27 cellular contexts compared by ENCODE assay signal in the genomic region with DNA sequence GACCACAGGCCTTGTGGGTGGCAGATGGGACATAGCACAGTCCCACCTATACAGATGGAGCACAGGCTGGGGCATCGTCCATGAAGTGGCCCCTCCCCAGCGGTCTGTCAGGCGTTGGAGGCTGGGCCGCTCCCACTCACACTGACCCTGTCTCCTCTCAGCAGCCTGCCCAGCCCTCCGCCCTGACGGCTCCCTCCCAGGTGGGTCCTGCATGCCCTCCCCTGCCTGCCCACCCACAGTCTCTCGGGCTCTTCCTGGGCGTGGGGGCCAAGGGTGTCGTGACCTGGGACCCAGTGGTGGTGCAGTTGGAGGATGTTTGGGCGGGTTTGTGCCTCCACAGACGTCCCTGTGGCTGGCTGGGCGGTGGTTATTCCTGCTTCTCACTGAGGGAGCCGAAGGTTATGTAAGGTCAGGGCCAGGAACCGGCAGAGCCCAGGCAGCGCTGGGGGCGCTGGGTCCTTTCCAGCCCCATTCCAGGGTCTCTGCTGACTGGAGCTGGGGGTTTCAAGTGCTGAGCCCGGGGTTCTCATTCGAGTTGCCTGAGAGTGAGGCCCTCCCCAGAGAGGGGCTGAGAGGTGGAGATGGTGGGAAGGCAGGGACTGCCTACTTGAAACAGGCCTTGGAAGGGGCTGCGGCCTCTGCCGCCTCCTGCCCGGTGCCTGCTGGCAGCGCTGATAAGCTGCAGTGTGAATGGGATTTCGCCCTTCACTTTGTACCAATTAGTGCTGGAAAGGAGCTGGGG. TPM values are rescaled to one million over a fixed set of nuclear protein-coding genes. Genes with fewer than 3 reads are reported as not detected.
DNase-seq lines count a peak whose midpoint lies in the region; ATAC-seq, FAIRE-seq and TF ChIP-seq lines count a peak whose summit lies in the region.
"Had no signal": no experiment of that assay in that cellular context is flagged by ENCODE, and none has a peak within 500 bp of the region (broad histone marks: within the 10 kb centered on the region; RNA-seq: fewer than 3 reads in every experiment).

No MANE protein-coding gene starts in this region.

- BruUV-seq in Calu3 (replicated peaks; lab: Mats Ljungman, UMichigan), result no TSS peak

- H3K27ac Mint-ChIP-seq in CD14-positive monocyte (no peak overlapping the region), Calu3 (ENCODE audit: unreplicated experiment) (no peak overlapping the region)
- H3K27ac Mint-ChIP-seq: activated B cell treated with CpG ODN at 0.5 μM for 24 hours; activated CD8-positive, alpha-beta memory T cell treated with anti-CD3 and anti-CD28 coated beads, Interleukin-2, amount 10 ng/mL, durations not matched to agents 7 days and 5 days; endodermal cell; naive B cell had no signal

- peaks cover 2 to 3% (median 2%) of the 10 kb centered on the region in 3 donors for H3K27me3 Mint-ChIP-seq in CD14-positive monocyte (ENCODE audit: low read depth in 3 of 3)
- peaks cover 98% of the 10 kb centered on the region for H3K27me3 Mint-ChIP-seq in Calu3 (ENCODE audit: unreplicated experiment)
- H3K27me3 Mint-ChIP-seq: activated CD8-positive, alpha-beta memory T cell treated with anti-CD3 and anti-CD28 coated beads, Interleukin-2, amount 10 ng/mL, durations not matched to agents 7 days and 5 days had no signal

- no peaks in the 10 kb centered on the region for H3K27me3 ChIP-seq in MG63
- H3K27me3 ChIP-seq in right cardiac atrium (ENCODE audit: control insufficient read depth, insufficient read depth), result no peaks in the 10 kb centered on the region
- H3K27me3 ChIP-seq: foreskin keratinocyte had no signal

- TF ChIP-seq POLR2A in GM12892 (IDR thresholded peaks at IDR 0.05; ENCODE audit: low read depth, low read length), result no peak

- H3K4me1 Mint-ChIP-seq in CD14-positive monocyte, result no peaks in the 10 kb centered on the region
- no peaks in the 10 kb centered on the region for H3K4me1 Mint-ChIP-seq in Calu3 (ENCODE audit: low read depth, unreplicated experiment)
- H3K4me1 Mint-ChIP-seq: activated B cell treated with CpG ODN at 0.5 μM for 24 hours; activated CD8-positive, alpha-beta memory T cell treated with anti-CD3 and anti-CD28 coated beads, Interleukin-2, amount 10 ng/mL, durations not matched to agents 7 days and 5 days; endodermal cell had no signal

- H3K4me3 Mint-ChIP-seq in CD14-positive monocyte, result no peak overlapping the region
- no peak overlapping the region for H3K4me3 Mint-ChIP-seq in Calu3 (ENCODE audit: low read depth, unreplicated experiment)
- H3K4me3 Mint-ChIP-seq: activated B cell treated with CpG ODN at 0.5 μM for 24 hours; activated CD8-positive, alpha-beta memory T cell treated with anti-CD3 and anti-CD28 coated beads, Interleukin-2, amount 10 ng/mL, durations not matched to agents 7 days and 5 days; endodermal cell; naive B cell had no signal

- H3K9me3 Mint-ChIP-seq in CD14-positive monocyte, result no peaks in the 10 kb centered on the region
- no peaks in the 10 kb centered on the region for H3K9me3 Mint-ChIP-seq in Calu3 (ENCODE audit: low read depth, unreplicated experiment)
- H3K9me3 Mint-ChIP-seq: activated B cell treated with CpG ODN at 0.5 μM for 24 hours; activated naive CD4-positive, alpha-beta T cell treated with anti-CD3 and anti-CD28 coated beads, Interleukin-2, amount 50 U/mL, for 72 hours; endodermal cell; naive B cell had no signal

- CTCF ChIA-PET in Calu3 (lab: Charles Lee), result no interaction called here

- no peak overlapping the region for H3K4me3 ChIP-seq in MG63
- no peak overlapping the region for H3K4me3 ChIP-seq in right cardiac atrium (ENCODE audit: low read length)
- H3K4me3 ChIP-seq: esophagus muscularis mucosa, HAP-1, smooth muscle cell had no signal

- 71% methylated on average over 23 of the region's 23 CpGs for WGBS in right cardiac atrium

- no peaks in the 10 kb centered on the region for H3K9me3 ChIP-seq in MG63
- no peaks in the 10 kb centered on the region for H3K9me3 ChIP-seq in right cardiac atrium (ENCODE audit: control insufficient read depth, low read length)
- H3K9me3 ChIP-seq: esophagus muscularis mucosa, HAP-1 had no signal

- no peaks in the 10 kb centered on the region for H3K36me3 ChIP-seq in MG63
- H3K36me3 ChIP-seq: esophagus muscularis mucosa, HAP-1 had no signal

- H3K4me1 ChIP-seq in right cardiac atrium (ENCODE audit: control insufficient read depth, insufficient read depth, low read length), result no peaks in the 10 kb centered on the region
- H3K4me1 ChIP-seq: foreskin keratinocyte, HAP-1 had no signal

- ATAC-seq in right cardiac atrium, result no peak
- ATAC-seq: activated CD8-positive, alpha-beta memory T cell treated with anti-CD3 and anti-CD28 coated beads, Interleukin-2, amount 10 ng/mL, durations not matched to agents 7 days and 5 days; activated naive CD4-positive, alpha-beta T cell treated with anti-CD3 and anti-CD28 coated beads, Interleukin-2, amount 50 U/mL, for 72 hours; foreskin keratinocyte; left colon had no signal

- TF ChIP-seq CTCF in CD14-positive monocyte (IDR thresholded peaks at IDR 0.05) (no peak), Calu3 (IDR thresholded peaks at IDR 0.05; ENCODE audit: unreplicated experiment) (no peak)

- H3K36me3 Mint-ChIP-seq in CD14-positive monocyte, result no peaks in the 10 kb centered on the region
- H3K36me3 Mint-ChIP-seq in Calu3 (ENCODE audit: insufficient read depth, unreplicated experiment), result peaks cover 9% of the 10 kb centered on the region
- H3K36me3 Mint-ChIP-seq: activated CD8-positive, alpha-beta memory T cell treated with anti-CD3 and anti-CD28 coated beads, Interleukin-2, amount 10 ng/mL, durations not matched to agents 7 days and 5 days; activated naive CD4-positive, alpha-beta T cell treated with anti-CD3 and anti-CD28 coated beads, Interleukin-2, amount 50 U/mL, for 72 hours; naive B cell had no signal

- no peak for FAIRE-seq in GM12892 (lab: Jason Lieb, UNC)
- FAIRE-seq: D721Med, GM18507 had no signal

- H3K27ac ChIP-seq in right cardiac atrium (ENCODE audit: low read length), result no peak overlapping the region
- H3K27ac ChIP-seq: C4-2B, esophagus muscularis mucosa, foreskin keratinocyte had no signal

- DNase-seq in CD14-positive monocyte (ENCODE audit: low spot score), result peak; percentile 45
- peak; percentile 0 for DNase-seq in MG63
- DNase-seq in right cardiac atrium, result peak in 2 of 3 donors; percentile 42 to 53
- peak; percentile 74 for DNase-seq in posterior vena cava (ENCODE audit: low spot score)
- DNase-seq in Calu3, result no peak
- DNase-seq in cerebellar nuclear complex (lab: John Stamatoyannopoulos, UW), result no peak
- DNase-seq in GM12892 (ENCODE audit: insufficient read length), result no peak
- DNase-seq: activated B cell treated with CpG ODN at 0.5 μM for 24 hours; activated CD8-positive, alpha-beta memory T cell treated with anti-CD3 and anti-CD28 coated beads, Interleukin-2, amount 10 ng/mL, durations not matched to agents 7 days and 5 days; endodermal cell; foreskin keratinocyte; left colon; naive B cell; NCI-H226; NCI-H748 treated with DMSO at 0.1 percent for 48 hours; nucleus accumbens; stimulated activated CD4-positive, alpha-beta T cell treated with anti-CD3 and anti-CD28 coated beads, Interleukin-2, amount 100 ng/mL, for 24 hours; trophoblast cell had no signal

- intact Hi-C loops in CD14-positive monocyte (cut with micrococcal nuclease), result no loop called here
- intact Hi-C loops in right cardiac atrium (cut with DNase I), result no loop called here
- intact Hi-C loops in posterior vena cava (cut with DNase I), result no loop called here
- intact Hi-C loops in Calu3 (cut with micrococcal nuclease; ENCODE audit: unreplicated experiment), result no loop called here

RNA-seq across cellular contexts. Expression of a gene that starts 22.4 kb away (rescaled TPM):
- polyA plus RNA-seq in CD14-positive monocyte, result not detected
- total RNA-seq in MG63 (2014; rRNA removed; shearing (Covaris generic); ENCODE audit: low replicate concordance), result not detected in 2 replicates
- not detected for total RNA-seq in right cardiac atrium
- polyA plus RNA-seq in right cardiac atrium, result not detected
- total RNA-seq in posterior vena cava, result under 1 TPM in 1 of 2 donors, not detected in 1; 0.14 TPM
- 0.44 TPM in 1 of 2 replicates, not detected in the other for total RNA-seq in Calu3 (2022)
- not detected for polyA plus RNA-seq in GM12892 (2012; ENCODE audit: missing spikeins)
- total RNA-seq: activated B cell treated with CpG ODN at 0.5 μM for 24 hours; activated CD8-positive, alpha-beta memory T cell treated with anti-CD3 and anti-CD28 coated beads, Interleukin-2, amount 10 ng/mL, durations not matched to agents 7 days and 5 days; foreskin keratinocyte; left colon; mesenteric fat pad; RPMI7951 had no signal
- polyA plus RNA-seq: foreskin keratinocyte had no signal

RNA-seq across cellular contexts. Expression of a gene that starts 42.8 kb away (rescaled TPM):
- polyA plus RNA-seq in CD14-positive monocyte, result 10 to 100 TPM; 11.2 to 14.1 TPM
- 67.2 and 83.8 TPM in 2 replicates for total RNA-seq in MG63 (2014; rRNA removed; shearing (Covaris generic); ENCODE audit: low replicate concordance)
- 10 to 100 TPM; 39.5 to 50.7 (median 41.7) TPM for total RNA-seq in right cardiac atrium
- polyA plus RNA-seq in right cardiac atrium, result 36.9 TPM
- total RNA-seq in posterior vena cava, result 10 to 100 TPM; 58.6 to 62.6 TPM
- total RNA-seq in Calu3 (2022), result 127 and 146 TPM in 2 replicates
- polyA plus RNA-seq in GM12892 (2012; ENCODE audit: missing spikeins), result 23.9 TPM

RNA-seq across cellular contexts. Expression of a gene that starts 45.7 kb away (rescaled TPM):
- not detected for polyA plus RNA-seq in CD14-positive monocyte
- total RNA-seq in MG63 (2014; rRNA removed; shearing (Covaris generic); ENCODE audit: low replicate concordance), result not detected in 2 replicates
- total RNA-seq in right cardiac atrium, result under 1 TPM in 3 of 4 donors, not detected in 1; 0.17 to 0.54 (median 0.38) TPM
- 0.02 TPM for polyA plus RNA-seq in right cardiac atrium
- not detected for total RNA-seq in posterior vena cava
- not detected in 2 replicates for total RNA-seq in Calu3 (2022)
- polyA plus RNA-seq in GM12892 (2012; ENCODE audit: missing spikeins), result 0.08 TPM
- total RNA-seq: activated B cell treated with CpG ODN at 0.5 μM for 24 hours; activated CD8-positive, alpha-beta memory T cell treated with anti-CD3 and anti-CD28 coated beads, Interleukin-2, amount 10 ng/mL, durations not matched to agents 7 days and 5 days; activated naive CD4-positive, alpha-beta T cell treated with anti-CD3 and anti-CD28 coated beads, Interleukin-2, amount 50 U/mL, for 72 hours; esophagus muscularis mucosa; foreskin keratinocyte; left colon; mesenteric fat pad; RPMI7951; smooth muscle cell had no signal
- polyA plus RNA-seq: foreskin keratinocyte had no signal

Comparison
In these comparisons a context has a peak if more than half of its experiments do, and no peak if none do; other contexts are left out.
1. DNase-seq: peak in CD14-positive monocyte (single experiment), MG63 (single experiment), right cardiac atrium (2 of 3) and posterior vena cava (single experiment); none in Calu3 (single experiment), cerebellar nuclear complex (0 of 2) and GM12892 (single experiment).